ENCODE assay signal across 19 cellular contexts in the genomic region with DNA sequence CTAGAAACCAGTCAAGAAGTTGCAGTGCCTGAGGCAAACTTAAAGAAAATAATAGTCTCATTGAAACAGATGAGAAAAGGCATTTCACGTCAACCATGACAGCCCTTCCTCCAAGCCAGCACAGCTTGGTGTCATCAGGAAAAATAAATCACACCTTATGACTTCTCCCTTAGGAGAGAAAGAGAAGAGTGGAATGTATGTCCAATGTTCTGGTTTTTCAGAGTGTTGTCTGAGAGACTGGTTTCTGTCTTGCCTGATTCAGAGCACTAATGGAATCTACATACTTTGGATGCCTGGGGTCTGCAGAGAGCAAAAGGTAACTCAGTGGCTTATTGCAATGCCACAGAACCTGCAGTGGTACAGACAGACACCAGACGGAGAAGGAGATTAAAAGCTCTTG.
DNase-seq lines count a peak whose midpoint lies in the region; TF ChIP-seq lines count a peak whose summit lies in the region.
"Had no signal": no experiment of that assay in that cellular context is flagged by ENCODE, and none has a peak within 500 bp of the region (broad histone marks: within the 10 kb centered on the region; RNA-seq: fewer than 3 reads in every experiment).

No MANE protein-coding gene starts in this region.

- H3K4me3 ChIP-seq in astrocyte of the spinal cord (ENCODE audit: low read depth, low read length) (no peak overlapping the region), kidney epithelial cell (ENCODE audit: low read depth, low read length) (no peak overlapping the region), skeletal muscle cell (ENCODE audit: low read depth, low read length) (no peak overlapping the region), HAP-1 (no peak overlapping the region)
- H3K4me3 ChIP-seq: K562, spleen, upper lobe of right lung had no signal

- no peaks in the 10 kb centered on the region for H3K9me3 ChIP-seq in HAP-1

- DNase-seq in M059J (ENCODE audit: low read depth) (peak; percentile 70), astrocyte of the spinal cord (ENCODE audit: low read depth, low spot score) (peak; percentile 78), kidney epithelial cell (ENCODE audit: low read depth) (peak; percentile 31), skeletal muscle cell (ENCODE audit: low read depth) (peak; percentile 18), HAP-1 (ENCODE audit: low spot score in 2 of 2) (no peak), DMS153 (lab: John Stamatoyannopoulos, UW) (no peak), posterior vena cava (ENCODE audit: low spot score) (no peak)
- DNase-seq: activated CD4-positive, alpha-beta T cell treated with anti-CD3 and anti-CD28 coated beads, Interleukin-2, amount 50 U/mL, for 48 hours; activated effector memory CD4-positive, alpha-beta T cell treated with anti-CD3 and anti-CD28 coated beads, Interleukin-2, amount 50 U/mL, for 16 hours; activated naive CD8-positive, alpha-beta T cell treated with anti-CD3 and anti-CD28 coated beads, Interleukin-2, amount 50 U/mL, for 24 hours; COR-L47; left colon; NCI-H187 treated with DMSO at 0.1 percent for 48 hours; NCI-H345; PC-3; SIG-M5; spleen; upper lobe of right lung had no signal

- H3K36me3 ChIP-seq in kidney epithelial cell (ENCODE audit: control insufficient read depth, insufficient read depth, low read length) (no peaks in the 10 kb centered on the region), HAP-1 (replicated peaks) (no peaks in the 10 kb centered on the region)
- H3K36me3 ChIP-seq: spleen, upper lobe of right lung had no signal

- no peak for TF ChIP-seq CTCF in astrocyte of the spinal cord (IDR thresholded peaks at IDR 0.05; ENCODE audit: low read depth, low read length)
- no peak for TF ChIP-seq CTCF in kidney epithelial cell (IDR thresholded peaks at IDR 0.05; ENCODE audit: insufficient read depth, low read length, poor library complexity, severe bottlenecking)

- H3K27me3 ChIP-seq in kidney epithelial cell (ENCODE audit: control insufficient read depth, insufficient read depth, low read length) (no peaks in the 10 kb centered on the region), HAP-1 (ENCODE audit: low read depth) (no peaks in the 10 kb centered on the region)
- H3K27me3 ChIP-seq: spleen, upper lobe of right lung had no signal

- in situ Hi-C loops in astrocyte of the spinal cord (cut with HindIII; ENCODE audit: low sequenced_read_pairs), result no loop called here
- in situ Hi-C loops in HAP-1 (cut with MboI; ENCODE audit: low sequenced_read_pairs), result no loop called here

- intact Hi-C loops in posterior vena cava (cut with DNase I), result no loop called here

- no peaks in the 10 kb centered on the region for H3K4me1 ChIP-seq in HAP-1
- H3K4me1 ChIP-seq: spleen, upper lobe of right lung had no signal

Comparison
In these comparisons a context has a peak if more than half of its experiments do, and no peak if none do; other contexts are left out.
1. DNase-seq: peak in M059J (single experiment), astrocyte of the spinal cord (single experiment), kidney epithelial cell (single experiment) and skeletal muscle cell (single experiment); none in HAP-1 (0 of 2), DMS153 (single experiment) and posterior vena cava (single experiment).